Comparison of ENCODE assay signal across 8 cellular contexts in genomic region chr2:75710220-75710576, GRCh38. TPM values are rescaled to one million over a fixed set of nuclear protein-coding genes. Genes with fewer than 3 reads are reported as not detected.
DNase-seq lines count a peak whose midpoint lies in the region; ATAC-seq and TF ChIP-seq lines count a peak whose summit lies in the region.

No MANE protein-coding gene starts in this region.

- TF ChIP-seq POLR2A in uterus (IDR thresholded peaks at IDR 0.05): no peak

- H3K36me3 ChIP-seq in lower lobe of right lung: peaks cover 12% of the 10 kb centered on the region
- H3K36me3 ChIP-seq in uterus: no peaks in the 10 kb centered on the region

- H3K4me3 Mint-ChIP-seq in activated CD4-positive, alpha-beta T cell treated with anti-CD3 and anti-CD28 coated beads, Interleukin-2, amount 10 ng/mL, durations not matched to agents 7 days and 5 days: peak overlapping the region; percentile 80

- H3K9me3 ChIP-seq in lower lobe of right lung (no peaks in the 10 kb centered on the region), uterus (no peaks in the 10 kb centered on the region)

- H3K36me3 Mint-ChIP-seq in activated CD4-positive, alpha-beta T cell treated with anti-CD3 and anti-CD28 coated beads, Interleukin-2, amount 10 ng/mL, durations not matched to agents 7 days and 5 days (ENCODE audit: low read depth): peaks cover 15% of the 10 kb centered on the region

- H3K27ac ChIP-seq in lower lobe of right lung: peak overlapping the region; percentile 90
- peak overlapping the region; percentile 86 to 91 for H3K27ac ChIP-seq in uterus

- intact Hi-C loops in lower lobe of right lung (cut with DNase I): no loop called here
- intact Hi-C loops in uterus (cut with DNase I; ENCODE audit: low total_unique reads): no loop called here

- peaks cover 38% of the 10 kb centered on the region for H3K4me1 Mint-ChIP-seq in activated CD4-positive, alpha-beta T cell treated with anti-CD3 and anti-CD28 coated beads, Interleukin-2, amount 10 ng/mL, durations not matched to agents 7 days and 5 days

- peak; percentile 25 for ATAC-seq in HG03571 (IDR thresholded peaks at IDR 0.05; ENCODE audit: unreplicated experiment)
- ATAC-seq in lower lobe of right lung: no peak

- H3K9me3 Mint-ChIP-seq in activated CD4-positive, alpha-beta T cell treated with anti-CD3 and anti-CD28 coated beads, Interleukin-2, amount 10 ng/mL, durations not matched to agents 7 days and 5 days: no peaks in the 10 kb centered on the region

- in situ Hi-C loops in astrocyte of the cerebellum (cut with HindIII; ENCODE audit: low sequenced_read_pairs) (no loop called here), ACHN (cut with HindIII; ENCODE audit: low pct_ligation_motif_present, low pct_unique_long_range_greater_than_20kb, low sequenced_read_pairs) (no loop called here)

- CTCF ChIA-PET in activated CD4-positive, alpha-beta T cell treated with anti-CD3 and anti-CD28 coated beads, Interleukin-2, amount 10 ng/mL, durations not matched to agents 7 days and 5 days (lab: Charles Lee): interaction anchor here (1.4 to 2.5 kb wide), 3 partner anchors 12 to 63 kb away, joined by 4 to 11 read pairs (median 6); partner anchors contain the start of gene MRPL19

- no peaks in the 10 kb centered on the region for H3K27me3 ChIP-seq in lower lobe of right lung (ENCODE audit: low read depth)
- H3K27me3 ChIP-seq in uterus: no peaks in the 10 kb centered on the region

- POLR2A ChIA-PET in activated CD4-positive, alpha-beta T cell treated with anti-CD3 and anti-CD28 coated beads, Interleukin-2, amount 10 ng/mL, durations not matched to agents 7 days and 5 days (lab: Charles Lee): no interaction called here

- peak overlapping the region; percentile 95 for H3K27ac Mint-ChIP-seq in activated CD4-positive, alpha-beta T cell treated with anti-CD3 and anti-CD28 coated beads, Interleukin-2, amount 10 ng/mL, durations not matched to agents 7 days and 5 days

- H3K4me1 ChIP-seq in lower lobe of right lung (peaks cover 16% of the 10 kb centered on the region), uterus (no peaks in the 10 kb centered on the region)

- TF ChIP-seq CTCF in astrocyte of the cerebellum (IDR thresholded peaks at IDR 0.05; ENCODE audit: low read depth, low read length, missing control alignments) (no peak), lower lobe of right lung (IDR thresholded peaks at IDR 0.05) (no peak), uterus (IDR thresholded peaks at IDR 0.05) (no peak)

- peaks cover under 1% of the 10 kb centered on the region for H3K27me3 Mint-ChIP-seq in activated CD4-positive, alpha-beta T cell treated with anti-CD3 and anti-CD28 coated beads, Interleukin-2, amount 10 ng/mL, durations not matched to agents 7 days and 5 days

- no peak for DNase-seq in activated CD4-positive, alpha-beta T cell treated with anti-CD3 and anti-CD28 coated beads, Interleukin-2, amount 10 ng/mL, durations not matched to agents 7 days and 5 days
- DNase-seq in activated CD4-positive, alpha-beta T cell treated with anti-CD3 and anti-CD28 coated beads, Interleukin-2, amount 50 U/mL, for 1 hour: no peak
- DNase-seq in astrocyte of the cerebellum (ENCODE audit: low read depth): no peak
- DNase-seq in lower lobe of right lung: no peak
- no peak for DNase-seq in uterus
- no peak for DNase-seq in ACHN
- no peak for DNase-seq in cortex of kidney (lab: John Stamatoyannopoulos, UW)

- peak overlapping the region; percentile 73 for H3K4me3 ChIP-seq in astrocyte of the cerebellum (ENCODE audit: low read depth, low read length)
- H3K4me3 ChIP-seq in lower lobe of right lung: peak overlapping the region; percentile 71
- peak overlapping the region; percentile 66 to 82 for H3K4me3 ChIP-seq in uterus

RNA-seq across cellular contexts. Expression of gene GCFC2, which starts 0.5 kb away (rescaled TPM):
- 10 to 100 TPM; 23.1 to 25.4 TPM for total RNA-seq in activated CD4-positive, alpha-beta T cell treated with anti-CD3 and anti-CD28 coated beads, Interleukin-2, amount 10 ng/mL, durations not matched to agents 7 days and 5 days
- total RNA-seq in lower lobe of right lung: 12.7 TPM
- 10 to 100 TPM; 25.1 to 52.1 (median 43.0) TPM for total RNA-seq in uterus
